ENCODE assay signal across 26 cellular contexts in genomic region chr2:121584741-121585140, GRCh38. TPM values are rescaled to one million over a fixed set of nuclear protein-coding genes. Genes with fewer than 3 reads are reported as not detected.
A peak's percentile ranks its signal among the peaks of the same experiment; 100 is the strongest.
DNase-seq lines count a peak whose midpoint lies in the region; ATAC-seq, FAIRE-seq and TF ChIP-seq lines count a peak whose summit lies in the region.
"Had no signal": no experiment of that assay in that cellular context is flagged by ENCODE, and none has a peak within 500 bp of the region (broad histone marks: within the 10 kb centered on the region; RNA-seq: fewer than 3 reads in every experiment).

No MANE protein-coding gene starts in this region.

- ATAC-seq in K562 (no peak), psoas muscle (no peak), HG03196 (IDR thresholded peaks at IDR 0.05; ENCODE audit: unreplicated experiment) (no peak)
- ATAC-seq: A549, GM12878 had no signal

- H3K4me3 ChIP-seq in mammary epithelial cell (replicated peaks in 1 of 3; ENCODE audit: insufficient read depth in 1 of 3, low read depth in 2 of 3, low read length in 3 of 3) (no peak overlapping the region), K562 (no peak overlapping the region), psoas muscle (no peak overlapping the region)
- H3K4me3 ChIP-seq: A549; BLaER1 treated with 17β-estradiol and CSF1 and Interleukin-3, amounts not matched to agents 10 nM and 100 nM; GM12878; HAP-1 had no signal

- TF ChIP-seq RAD21 in K562 (CRISPR knock-in tag; conservative IDR thresholded peaks at IDR 0.05 in 1 of 2, IDR thresholded peaks at IDR 0.05 in 1 of 2) = no peak

- DNase-seq in MCF 10A (ENCODE audit: unreplicated experiment) (no peak), mammary epithelial cell (no peak), K562 (ENCODE audit: extremely low read depth in 1 of 4, low spot score in 3 of 4) (no peak), psoas muscle (no peak), nucleus accumbens (lab: John Stamatoyannopoulos, UW) (no peak), SW 1271 (lab: John Stamatoyannopoulos, UW) (no peak)
- DNase-seq: 8988T; ACHN; AML-193; BE2C; CD4-positive, alpha-beta T cell; CD8-positive, alpha-beta memory T cell; DMS 273 treated with DMSO at 0.1 percent for 48 hours; DMS79; EL; GDM1; GOT3 had no signal

- H2AFZ ChIP-seq in mammary epithelial cell (ENCODE audit: low read depth, low read length) (no peak overlapping the region), K562 (ENCODE audit: low read depth, low read length) (no peak overlapping the region)

- POLR2A ChIA-PET in MCF 10A (lab: Yijun Ruan, JAX) = interaction anchor here (0.9 to 1.1 kb wide), 2 partner anchors 54 to 64 kb away, joined by 4 read pairs; partner anchors contain the start of gene RNU4ATAC
- POLR2A ChIA-PET in K562 (lab: Yijun Ruan, JAX) = interaction anchor here (0.8 to 1.3 kb wide), 2 partner anchors 11 to 47 kb away, joined by 3 to 5 read pairs; no protein-coding TSS in a partner anchor

- in situ Hi-C loops in mammary epithelial cell (cut with MboI; ENCODE audit: low sequenced_read_pairs in 2 of 2) = no loop called here
- in situ Hi-C loops in K562 (cut with MboI) = no loop called here

- H3K27me3 ChIP-seq in mammary epithelial cell (ENCODE audit: insufficient read depth, low read length) (no peaks in the 10 kb centered on the region), K562 (ENCODE audit: control insufficient read depth in 2 of 2, insufficient read depth in 2 of 2, low read length in 2 of 2) (no peaks in the 10 kb centered on the region), psoas muscle (ENCODE audit: insufficient read depth in 3 of 3, low read length in 2 of 3) (no peaks in the 10 kb centered on the region)
- H3K27me3 ChIP-seq: BE2C; BLaER1 treated with 17β-estradiol and CSF1 and Interleukin-3, amounts not matched to agents 10 nM and 100 nM had no signal

- no peak for TF ChIP-seq EP300 in K562 (IDR thresholded peaks at IDR 0.05; ENCODE audit: low read length)

- H3K9me3 Mint-ChIP-seq in MCF 10A (ENCODE audit: unreplicated experiment) = no peaks in the 10 kb centered on the region
- H3K9me3 Mint-ChIP-seq: CD14-positive monocyte; CD4-positive, alpha-beta T cell; CD8-positive, alpha-beta memory T cell had no signal

- H3K9ac ChIP-seq in mammary epithelial cell (ENCODE audit: insufficient read depth, low read length) (no peak overlapping the region), K562 (ENCODE audit: insufficient read depth in 1 of 2, low read depth in 2 of 2, low read length in 2 of 2) (no peak overlapping the region)
- H3K9ac ChIP-seq: BLaER1 treated with 17β-estradiol and CSF1 and Interleukin-3, amounts not matched to agents 10 nM and 100 nM had no signal

- peaks cover 26% of the 10 kb centered on the region for H3K4me1 Mint-ChIP-seq in MCF 10A (ENCODE audit: insufficient read depth, unreplicated experiment)

- TF ChIP-seq POLR2A in K562 (conservative IDR thresholded peaks at IDR 0.05) = no peak

- CTCF ChIA-PET in MCF 10A (lab: Yijun Ruan, JAX) = interaction anchor here (0.9 kb wide), 1 partner anchor 11 kb away, joined by 3 read pairs; no protein-coding TSS in a partner anchor
- CTCF ChIA-PET in mammary epithelial cell (lab: Charles Lee; ENCODE audit: low non-redundant PET) = no interaction called here
- CTCF ChIA-PET in K562 (lab: Yijun Ruan, JAX; ENCODE audit: low intra/inter-chr PET ratio) = no interaction called here

- H3K27ac ChIP-seq in mammary epithelial cell (ENCODE audit: insufficient read depth, low read depth, low read length) (no peak overlapping the region), K562 (ENCODE audit: extremely low read depth, low read depth, low read length) (no peak overlapping the region), psoas muscle (peak overlapping the region; percentile 12)
- H3K27ac ChIP-seq: A549; BLaER1 treated with 17β-estradiol and CSF1 and Interleukin-3, amounts not matched to agents 10 nM and 100 nM had no signal

- peak; percentile 11 for FAIRE-seq in K562 (lab: Jason Lieb, UNC)
- FAIRE-seq: A549, D721Med, GM12878, GM19239, H54 had no signal

- H3K4me3 Mint-ChIP-seq in MCF 10A (ENCODE audit: unreplicated experiment) = no peak overlapping the region
- H3K4me3 Mint-ChIP-seq: CD14-positive monocyte; CD4-positive, alpha-beta T cell; CD8-positive, alpha-beta memory T cell had no signal

- intact Hi-C loops in MCF 10A (cut with micrococcal nuclease) = no loop called here
- intact Hi-C loops in mammary epithelial cell (cut with micrococcal nuclease) = no loop called here
- intact Hi-C loops in K562 (cut with micrococcal nuclease) = no loop called here
- intact Hi-C loops in psoas muscle (cut with DNase I) = no loop called here

- peak overlapping the region; percentile 36 for H3K27ac Mint-ChIP-seq in MCF 10A (ENCODE audit: low read depth, unreplicated experiment)
- H3K27ac Mint-ChIP-seq: CD4-positive, alpha-beta T cell had no signal

- H3K79me2 ChIP-seq in mammary epithelial cell (ENCODE audit: insufficient read depth, low read length) (peaks cover 78% of the 10 kb centered on the region), K562 (ENCODE audit: control insufficient read depth, insufficient read depth, low read length) (peaks cover 9% of the 10 kb centered on the region; the same call in 2 of the 3 replicates)

- H4K20me1 ChIP-seq in mammary epithelial cell (ENCODE audit: insufficient read depth, low read length) (no peaks in the 10 kb centered on the region), K562 (replicated peaks; ENCODE audit: control insufficient read depth, insufficient read depth, low read length) (no peaks in the 10 kb centered on the region)

- H3K36me3 ChIP-seq in mammary epithelial cell (ENCODE audit: insufficient read depth, low read length) (no peaks in the 10 kb centered on the region), K562 (ENCODE audit: control insufficient read depth, insufficient read depth, low read length) (no peaks in the 10 kb centered on the region), psoas muscle (ENCODE audit: insufficient read depth in 1 of 2, low read depth in 1 of 2) (no peaks in the 10 kb centered on the region)
- H3K36me3 ChIP-seq: BE2C, HAP-1 had no signal

- WGBS in mammary epithelial cell (ENCODE audit: low coverage, missing lambda C conversion rate) = 100% methylated on average over 4 of the region's 4 CpGs
- 83% methylated on average over 4 of the region's 4 CpGs for WGBS in K562 (ENCODE audit: insufficient coverage, low coverage, missing lambda C conversion rate)
- 95% methylated on average over 4 of the region's 4 CpGs for WGBS in psoas muscle, 3 donors

- dilution Hi-C loops in mammary epithelial cell (cut with HindIII; ENCODE audit: low sequenced_read_pairs) = no loop called here

- H3K4me1 ChIP-seq in mammary epithelial cell (ENCODE audit: insufficient read depth, low read length) = peaks cover 16% of the 10 kb centered on the region
- H3K4me1 ChIP-seq in K562 (replicated peaks in 1 of 2; ENCODE audit: control insufficient read depth in 2 of 2, insufficient read depth in 2 of 2, low read length in 2 of 2) = peaks cover 0 to 2% of the 10 kb centered on the region in 2 experiments; a peak in 1 of 5 replicates
- H3K4me1 ChIP-seq in psoas muscle = peaks cover 41% of the 10 kb centered on the region
- H3K4me1 ChIP-seq: BE2C had no signal

- TF ChIP-seq CTCF in MCF 10A (IDR thresholded peaks at IDR 0.05; ENCODE audit: unreplicated experiment) (no peak), mammary epithelial cell (conservative IDR thresholded peaks at IDR 0.05 in 1 of 2, IDR thresholded peaks at IDR 0.05 in 1 of 2; ENCODE audit: extremely low read depth in 1 of 2, insufficient read depth in 1 of 2, low read depth in 1 of 2, low read length in 2 of 2) (no peak), K562 (IDR thresholded peaks at IDR 0.05 in 2 of 3, conservative IDR thresholded peaks at IDR 0.05 in 1 of 3; ENCODE audit: insufficient read depth in 2 of 3, low read depth in 1 of 3, low read length in 3 of 3) (no peak), psoas muscle (IDR thresholded peaks at IDR 0.05) (no peak)

- H3K27me3 Mint-ChIP-seq in MCF 10A (ENCODE audit: insufficient read depth, unreplicated experiment) = no peaks in the 10 kb centered on the region
- H3K27me3 Mint-ChIP-seq: CD4-positive, alpha-beta T cell; CD8-positive, alpha-beta memory T cell had no signal

- BruUV-seq in MCF 10A (replicated peaks; lab: Mats Ljungman, UMichigan) (no TSS peak), mammary epithelial cell (replicated peaks; lab: Mats Ljungman, UMichigan) (no TSS peak), K562 (replicated peaks; lab: Mats Ljungman, UMichigan) (no TSS peak)

- H3K9me1 ChIP-seq in K562 (ENCODE audit: control insufficient read depth, insufficient read depth, low read length) = no peaks in the 10 kb centered on the region

- no peaks in the 10 kb centered on the region for H3K9me3 ChIP-seq in mammary epithelial cell (replicated peaks; ENCODE audit: insufficient read depth, low read length)
- H3K9me3 ChIP-seq in K562 (replicated peaks; ENCODE audit: control insufficient read depth, insufficient read depth, low read depth, low read length) = no peaks in the 10 kb centered on the region
- no peaks in the 10 kb centered on the region for H3K9me3 ChIP-seq in psoas muscle
- H3K9me3 ChIP-seq: A549; BE2C; BLaER1 treated with 17β-estradiol and CSF1 and Interleukin-3, amounts not matched to agents 10 nM and 100 nM; HAP-1 had no signal

- H3K36me3 Mint-ChIP-seq in MCF 10A (ENCODE audit: insufficient read depth, unreplicated experiment) = no peaks in the 10 kb centered on the region

- H3K4me2 ChIP-seq in mammary epithelial cell (ENCODE audit: insufficient read depth, low read depth, low read length) (no peak overlapping the region), K562 (ENCODE audit: insufficient read depth, low read length) (no peak overlapping the region)
- H3K4me2 ChIP-seq: A549; BLaER1 treated with 17β-estradiol and CSF1 and Interleukin-3, amounts not matched to agents 10 nM and 100 nM had no signal

RNA-seq across cellular contexts. Expression of gene RNU4ATAC, which starts 54.1 kb away (rescaled TPM):
- total RNA-seq in MCF 10A (2022) (not detected in 2 replicates), mammary epithelial cell (under 1 TPM in 1 of 2 donors, not detected in 1; under 0.01 TPM), K562 (2014; rRNA removed) (not detected in 2 replicates), K562 (2014; rRNA removed; fragmentation: Illumina TruSeq; extraction: Trizol) (90.8 TPM in 1 of 2 replicates, not detected in the other), K562 (2015; rRNA removed; fragmentation: Illumina TruSeq; extraction: Trizol) (not detected in 2 replicates), K562 (2021) (8.6 TPM in 1 of 2 replicates, not detected in the other), psoas muscle (not detected)
- polyA plus RNA-seq in mammary epithelial cell (not detected), K562 (2011; rRNA removed) (not detected in 2 replicates), K562 (2014; fragmentation: Illumina TruSeq; extraction: Trizol) (not detected in 2 replicates), K562 (2014; fragmentation: Nextera tagmentation; extraction: Ambion mirVana) (not detected), K562 (2014; rRNA removed) (not detected in 2 replicates), psoas muscle (not detected)
- not detected for polyA minus RNA-seq in mammary epithelial cell
- total RNA-seq in K562 (2011; cell fraction: chromatin; rRNA removed; ENCODE audit: low replicate concordance) = under 0.01 TPM in 2 replicates
- under 0.01 TPM in 2 replicates for total RNA-seq in K562 (2011; cell fraction: nucleolus; rRNA removed)
- total RNA-seq in K562 (2011; cell fraction: nucleoplasm; rRNA removed) = under 0.01 TPM in 2 replicates
- polyA plus RNA-seq in K562 (2011; cell fraction: cytosol; rRNA removed) = not detected in 2 replicates
- polyA plus RNA-seq in K562 (2011; cell fraction: nucleus; rRNA removed) = under 0.01 TPM in 1 of 2 replicates, not detected in the other
- polyA plus RNA-seq in K562 (2012) = not detected in 2 replicates
- 3,330 and 5,735 TPM in 2 replicates for polyA minus RNA-seq in K562 (2011; rRNA and poly(A)+ RNA removed)
- 3,188 and 9,893 TPM in 2 replicates for polyA minus RNA-seq in K562 (2011; cell fraction: cytosol; rRNA and poly(A)+ RNA removed)
- polyA minus RNA-seq in K562 (2011; cell fraction: nucleus; rRNA and poly(A)+ RNA removed) = under 0.01 TPM in 2 replicates
- total RNA-seq: CD4-positive, alpha-beta T cell; CD8-positive, alpha-beta memory T cell; GM12878 had no signal
- polyA plus RNA-seq: A549; CD14-positive monocyte; CD8-positive, alpha-beta memory T cell had no signal
